ENCODE assay signal across 1 cellular context in genomic region chr4:141860974-141861373, GRCh38.
TF ChIP-seq lines count a peak whose summit lies in the region.

No MANE protein-coding gene starts in this region.

TF ChIP-seq in GM23338, 12 proteins besides CTCF, POLR2A, EP300 and RAD21 (continued from another document):
- TF ChIP-seq ZNF462 (CRISPR knock-in tag; IDR thresholded peaks at IDR 0.05) (no peak), JUNB (IDR thresholded peaks at IDR 0.05; ENCODE audit: unreplicated experiment) (no peak), CREB1 (CRISPR knock-in tag; IDR thresholded peaks at IDR 0.05; ENCODE audit: low read depth) (no peak), REST (IDR thresholded peaks at IDR 0.05; ENCODE audit: unreplicated experiment) (no peak), ZNF331 (CRISPR knock-in tag; IDR thresholded peaks at IDR 0.05; ENCODE audit: low read depth) (no peak), STAT1 (IDR thresholded peaks at IDR 0.05; ENCODE audit: unreplicated experiment) (no peak), ZNF114 (CRISPR knock-in tag; IDR thresholded peaks at IDR 0.05) (no peak)
TF ChIP-seq in GM23338: peak in this region for 0.
